Comparison of ENCODE assay signal across 2 cellular contexts in the genomic region with DNA sequence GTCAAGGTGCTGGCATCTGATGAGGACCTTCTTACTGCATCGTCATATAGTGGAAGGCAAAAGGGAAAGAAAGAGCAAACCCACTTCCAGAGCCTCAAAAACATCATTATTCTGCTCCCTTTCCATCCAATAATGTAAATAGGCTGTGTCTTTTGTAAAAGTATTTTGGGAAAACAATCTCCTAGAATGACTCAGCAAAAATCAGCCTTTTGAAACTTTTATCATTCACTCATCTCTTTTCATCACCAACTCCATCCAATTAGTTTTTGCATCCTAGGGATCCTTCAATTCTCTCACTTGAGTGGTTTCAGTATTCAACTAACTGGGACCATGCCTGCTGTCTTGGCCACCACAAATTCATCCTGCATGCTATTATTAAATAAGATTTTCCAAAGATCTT.
TF ChIP-seq lines count a peak whose summit lies in the region.

No MANE protein-coding gene starts in this region.

TF ChIP-seq in A549, 52 proteins besides CTCF, POLR2A, EP300 and RAD21 (continued from another document):
- TF ChIP-seq PBX3 (IDR thresholded peaks at IDR 0.05) (no peak), ATOH8 (CRISPR knock-in tag; IDR thresholded peaks at IDR 0.05; ENCODE audit: low read depth) (no peak), TP53 (CRISPR knock-in tag; IDR thresholded peaks at IDR 0.05) (no peak), HOXB13 (CRISPR knock-in tag; IDR thresholded peaks at IDR 0.05; ENCODE audit: low read depth) (no peak), NFE2L2 (conservative IDR thresholded peaks at IDR 0.05; ENCODE audit: low read length) (peak; percentile 94), KDM1A (IDR thresholded peaks at IDR 0.05; ENCODE audit: low read depth) (no peak), CBX8 (IDR thresholded peaks at IDR 0.05) (no peak), SMC3 (IDR thresholded peaks at IDR 0.05) (no peak), ZC3H11A (IDR thresholded peaks at IDR 0.05) (no peak), EHMT2 (IDR thresholded peaks at IDR 0.05; ENCODE audit: low read depth) (no peak), HOXB5 (CRISPR knock-in tag; IDR thresholded peaks at IDR 0.05) (no peak), CHD4 (IDR thresholded peaks at IDR 0.05; ENCODE audit: borderline replicate concordance) (no peak)
- TF ChIP-seq, protein P1, sequence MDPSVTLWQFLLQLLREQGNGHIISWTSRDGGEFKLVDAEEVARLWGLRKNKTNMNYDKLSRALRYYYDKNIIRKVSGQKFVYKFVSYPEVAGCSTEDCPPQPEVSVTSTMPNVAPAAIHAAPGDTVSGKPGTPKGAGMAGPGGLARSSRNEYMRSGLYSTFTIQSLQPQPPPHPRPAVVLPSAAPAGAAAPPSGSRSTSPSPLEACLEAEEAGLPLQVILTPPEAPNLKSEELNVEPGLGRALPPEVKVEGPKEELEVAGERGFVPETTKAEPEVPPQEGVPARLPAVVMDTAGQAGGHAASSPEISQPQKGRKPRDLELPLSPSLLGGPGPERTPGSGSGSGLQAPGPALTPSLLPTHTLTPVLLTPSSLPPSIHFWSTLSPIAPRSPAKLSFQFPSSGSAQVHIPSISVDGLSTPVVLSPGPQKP (IDR thresholded peaks at IDR 0.05; ENCODE audit: low read depth, low read length) = no peak

TF ChIP-seq in K562, 482 proteins besides CTCF, POLR2A, EP300 and RAD21:
- TF ChIP-seq, protein P2, sequence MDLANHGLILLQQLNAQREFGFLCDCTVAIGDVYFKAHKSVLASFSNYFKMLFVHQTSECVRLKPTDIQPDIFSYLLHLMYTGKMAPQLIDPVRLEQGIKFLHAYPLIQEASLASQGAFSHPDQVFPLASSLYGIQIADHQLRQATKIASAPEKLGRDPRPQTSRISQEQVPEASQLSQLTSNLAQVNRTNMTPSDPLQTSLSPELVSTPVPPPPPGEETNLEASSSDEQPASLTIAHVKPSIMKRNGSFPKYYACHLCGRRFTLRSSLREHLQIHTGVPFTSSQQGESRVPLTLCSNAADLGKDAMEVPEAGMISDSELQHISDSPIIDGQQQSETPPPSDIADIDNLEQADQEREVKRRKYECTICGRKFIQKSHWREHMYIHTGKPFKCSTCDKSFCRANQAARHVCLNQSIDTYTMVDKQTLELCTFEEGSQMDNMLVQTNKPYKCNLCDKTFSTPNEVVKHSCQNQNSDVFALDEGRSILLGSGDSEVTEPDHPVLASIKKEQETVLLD (IDR thresholded peaks at IDR 0.05) = no peak
- no peak for TF ChIP-seq TRIM25 (IDR thresholded peaks at IDR 0.05; ENCODE audit: borderline replicate concordance)
- peak; percentile 57 for TF ChIP-seq MAFF (IDR thresholded peaks at IDR 0.05; ENCODE audit: low read length)
- peak; percentile 63 for TF ChIP-seq MAFG (tag; conservative IDR thresholded peaks at IDR 0.05)
- peak; percentile 52 for TF ChIP-seq NFE2L1 (tag; IDR thresholded peaks at IDR 0.05; ENCODE audit: borderline replicate concordance, low read depth)
- no peak for TF ChIP-seq ZSCAN32 (CRISPR knock-in tag; IDR thresholded peaks at IDR 0.05)
- no peak for TF ChIP-seq ZNF3 (CRISPR knock-in tag; IDR thresholded peaks at IDR 0.05)
- peak; percentile 52; the same call in 1 of the 2 replicates for TF ChIP-seq MAFK (IDR thresholded peaks at IDR 0.05; ENCODE audit: low read length)
- no peak for TF ChIP-seq TOE1 (IDR thresholded peaks at IDR 0.05; ENCODE audit: borderline replicate concordance)
- no peak for TF ChIP-seq TOE1 (CRISPR knock-in tag; IDR thresholded peaks at IDR 0.05; ENCODE audit: borderline replicate concordance, low read depth)
